1 cellular context compared by ENCODE assay signal in genomic region chr2:218806346-218806978, GRCh38.
TF ChIP-seq lines count a peak whose summit lies in the region.

No MANE protein-coding gene starts in this region.

TF ChIP-seq in HepG2, 621 proteins besides CTCF, POLR2A, EP300 and RAD21 (continued from another document and continues in another):
- TF ChIP-seq ZBTB4 (CRISPR knock-in tag; IDR thresholded peaks at IDR 0.05; ENCODE audit: borderline replicate concordance) = no peak
- no peak for TF ChIP-seq TOE1 (CRISPR knock-in tag; IDR thresholded peaks at IDR 0.05)
- TF ChIP-seq DBP (CRISPR knock-in tag; IDR thresholded peaks at IDR 0.05; ENCODE audit: not compliant biosample characterization) = no peak
- peak; percentile 44; the same call in 1 of the 2 replicates for TF ChIP-seq GATAD1 (CRISPR knock-in tag; IDR thresholded peaks at IDR 0.05)
- TF ChIP-seq E2F1 (CRISPR knock-in tag; IDR thresholded peaks at IDR 0.05) = no peak
- TF ChIP-seq FOXK2 (IDR thresholded peaks at IDR 0.05) = no peak
- no peak for TF ChIP-seq ZNF234 (CRISPR knock-in tag; conservative IDR thresholded peaks at IDR 0.05)
- no peak for TF ChIP-seq HHEX (CRISPR knock-in tag; IDR thresholded peaks at IDR 0.05)
- no peak for TF ChIP-seq JUND (CRISPR knock-in tag; IDR thresholded peaks at IDR 0.05)
- TF ChIP-seq YEATS4 (CRISPR knock-in tag; IDR thresholded peaks at IDR 0.05; ENCODE audit: borderline replicate concordance) = 0 out of 2 replicates have a peak, but pooled peaks have one; percentile 48
- TF ChIP-seq NFIC (IDR thresholded peaks at IDR 0.05; ENCODE audit: low read length) = peak; percentile 42
- TF ChIP-seq ZBTB3 (CRISPR knock-in tag; IDR thresholded peaks at IDR 0.05; ENCODE audit: borderline replicate concordance, low read depth) = no peak
- TF ChIP-seq ZNF282 (IDR thresholded peaks at IDR 0.05; ENCODE audit: partially characterized antibody) = no peak
- peak; percentile 69; the same call in 1 of the 2 replicates for TF ChIP-seq PPARG (CRISPR knock-in tag; conservative IDR thresholded peaks at IDR 0.05)
- TF ChIP-seq HOMEZ (CRISPR knock-in tag; IDR thresholded peaks at IDR 0.05; ENCODE audit: low read depth) = peak; percentile 69; the same call in 1 of the 2 replicates
- TF ChIP-seq ZNF180 (CRISPR knock-in tag; IDR thresholded peaks at IDR 0.05; ENCODE audit: borderline replicate concordance, low read depth) = no peak
- TF ChIP-seq PAWR (CRISPR knock-in tag; IDR thresholded peaks at IDR 0.05; ENCODE audit: borderline replicate concordance) = no peak
- no peak for TF ChIP-seq MAFF (IDR thresholded peaks at IDR 0.05; ENCODE audit: low read depth, low read length)
- 0 out of 2 replicates have a peak, but pooled peaks have one; percentile 8 for TF ChIP-seq SRF (IDR thresholded peaks at IDR 0.05; ENCODE audit: low read depth, low read length)
- TF ChIP-seq MLX (CRISPR knock-in tag; IDR thresholded peaks at IDR 0.05) = no peak
- no peak for TF ChIP-seq ARNTL (CRISPR knock-in tag; IDR thresholded peaks at IDR 0.05)
- TF ChIP-seq ZSCAN12 (CRISPR knock-in tag; IDR thresholded peaks at IDR 0.05) = no peak
- no peak for TF ChIP-seq HNRNPK (IDR thresholded peaks at IDR 0.05; ENCODE audit: low read depth, low read length, poor library complexity, severe bottlenecking)
- no peak for TF ChIP-seq ZNF335 (CRISPR knock-in tag; IDR thresholded peaks at IDR 0.05)
- TF ChIP-seq NCOR1 (IDR thresholded peaks at IDR 0.05; ENCODE audit: borderline replicate concordance, low read length) = peak; percentile 78; the same call in 1 of the 2 replicates
- no peak for TF ChIP-seq EHMT2 (IDR thresholded peaks at IDR 0.05; ENCODE audit: borderline replicate concordance, low read depth, low read length)
- TF ChIP-seq NONO (IDR thresholded peaks at IDR 0.05) = no peak
- TF ChIP-seq NONO (CRISPR knock-in tag; conservative IDR thresholded peaks at IDR 0.05) = peak; percentile 61
- TF ChIP-seq ZFAT (CRISPR knock-in tag; conservative IDR thresholded peaks at IDR 0.05) = no peak
- no peak for TF ChIP-seq ZNF33B (CRISPR knock-in tag; IDR thresholded peaks at IDR 0.05)
- TF ChIP-seq ETV6 (CRISPR knock-in tag; conservative IDR thresholded peaks at IDR 0.05) = no peak
- TF ChIP-seq ZNF136 (CRISPR knock-in tag; IDR thresholded peaks at IDR 0.05; ENCODE audit: low read depth) = peak; percentile 70; the same call in 1 of the 2 replicates
- no peak for TF ChIP-seq SNAPC2 (CRISPR knock-in tag; IDR thresholded peaks at IDR 0.05)
- no peak for TF ChIP-seq SNAPC4 (CRISPR knock-in tag; IDR thresholded peaks at IDR 0.05)
- peak; percentile 62 for TF ChIP-seq FOSL2 (CRISPR knock-in tag; IDR thresholded peaks at IDR 0.05)
- TF ChIP-seq ZNF3 (CRISPR knock-in tag; IDR thresholded peaks at IDR 0.05) = no peak
- no peak for TF ChIP-seq CC2D1A (CRISPR knock-in tag; IDR thresholded peaks at IDR 0.05)
- no peak for TF ChIP-seq ZBTB49 (CRISPR knock-in tag; IDR thresholded peaks at IDR 0.05; ENCODE audit: borderline replicate concordance)
- TF ChIP-seq SCMH1 (CRISPR knock-in tag; IDR thresholded peaks at IDR 0.05; ENCODE audit: borderline replicate concordance) = no peak
- TF ChIP-seq ZSCAN20 (CRISPR knock-in tag; IDR thresholded peaks at IDR 0.05; ENCODE audit: borderline replicate concordance) = peak; percentile 67; the same call in 1 of the 2 replicates
- no peak for TF ChIP-seq ZNF883 (CRISPR knock-in tag; IDR thresholded peaks at IDR 0.05; ENCODE audit: not compliant biosample characterization)
- no peak for TF ChIP-seq SP2 (CRISPR knock-in tag; IDR thresholded peaks at IDR 0.05)
- no peak for TF ChIP-seq TRIM22 (IDR thresholded peaks at IDR 0.05)
- no peak for TF ChIP-seq ZBTB21 (CRISPR knock-in tag; IDR thresholded peaks at IDR 0.05)
- no peak for TF ChIP-seq TERF1 (CRISPR knock-in tag; IDR thresholded peaks at IDR 0.05)
- no peak for TF ChIP-seq ONECUT2 (CRISPR knock-in tag; IDR thresholded peaks at IDR 0.05)
- TF ChIP-seq MEIS2 (CRISPR knock-in tag; IDR thresholded peaks at IDR 0.05) = no peak
